In the genomic region with DNA sequence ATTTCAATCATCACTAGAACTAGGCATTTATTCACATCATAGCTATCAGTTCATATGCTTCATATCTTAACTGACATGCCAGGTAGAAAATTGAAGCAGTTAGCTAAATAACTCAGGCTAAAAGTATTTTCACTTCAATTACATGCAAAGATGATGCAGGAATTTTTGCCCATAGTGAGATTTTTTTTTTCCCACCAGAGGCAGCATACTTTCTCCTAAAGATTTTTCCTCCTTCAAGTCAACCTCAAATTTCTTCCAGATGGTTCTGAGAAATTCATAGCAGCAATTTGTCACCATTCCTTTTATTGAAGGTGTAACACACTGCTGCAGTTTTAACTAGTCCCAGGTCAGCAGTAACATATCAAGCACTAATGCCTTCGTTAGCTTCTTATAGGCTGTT, we compare ENCODE assay signal across 29 cellular contexts.
A peak's percentile ranks its signal among the peaks of the same experiment; 100 is the strongest.
DNase-seq lines count a peak whose midpoint lies in the region; ATAC-seq and TF ChIP-seq lines count a peak whose summit lies in the region.
"Had no signal": no experiment of that assay in that cellular context is flagged by ENCODE, and none has a peak within 500 bp of the region (broad histone marks: within the 10 kb centered on the region; RNA-seq: fewer than 3 reads in every experiment).

No MANE protein-coding gene starts in this region.

- no peak overlapping the region for H2BK120ac ChIP-seq in mesendoderm (ENCODE audit: low read depth, low read length)

- H3K27me3 Mint-ChIP-seq in activated CD4-positive, alpha-beta memory T cell treated with anti-CD3 and anti-CD28 coated beads for 36 hours = peaks cover 4% of the 10 kb centered on the region
- H3K27me3 Mint-ChIP-seq: activated CD8-positive, alpha-beta T cell treated with anti-CD3 and anti-CD28 coated beads for 36 hours; type B pancreatic cell had no signal

- no peaks in the 10 kb centered on the region for H3K9me3 Mint-ChIP-seq in activated CD4-positive, alpha-beta memory T cell treated with anti-CD3 and anti-CD28 coated beads for 36 hours
- H3K9me3 Mint-ChIP-seq: activated T-helper 17 cell treated with anti-CD3 and anti-CD28 coated beads, Interleukin-2, amount 50 U/mL, for 72 hours; nephron; type B pancreatic cell had no signal

- H3K18ac ChIP-seq in mesendoderm (ENCODE audit: low read length) = no peak overlapping the region

- ATAC-seq in GM21825 (IDR thresholded peaks at IDR 0.05; ENCODE audit: unreplicated experiment) (no peak), HG03469 (IDR thresholded peaks at IDR 0.05; ENCODE audit: unreplicated experiment) (no peak)
- ATAC-seq: A549; activated CD8-positive, alpha-beta T cell treated with anti-CD3 and anti-CD28 coated beads for 36 hours; activated T-helper 17 cell treated with anti-CD3 and anti-CD28 coated beads, Interleukin-2, amount 50 U/mL, for 72 hours; lower lobe of right lung; mucosa of descending colon; Panc1 had no signal

- no peak overlapping the region for H3K27ac Mint-ChIP-seq in activated CD4-positive, alpha-beta memory T cell treated with anti-CD3 and anti-CD28 coated beads for 36 hours
- H3K27ac Mint-ChIP-seq: activated CD8-positive, alpha-beta T cell treated with anti-CD3 and anti-CD28 coated beads for 36 hours; activated naive CD8-positive, alpha-beta T cell; activated T-helper 17 cell treated with anti-CD3 and anti-CD28 coated beads, Interleukin-2, amount 50 U/mL, for 72 hours; type B pancreatic cell had no signal

- DNase-seq in AG10803 (ENCODE audit: low read depth) (peak; percentile 77), HFF-Myc (ENCODE audit: extremely low read depth, low read depth) (peak; percentile 16), astrocyte of the hippocampus (ENCODE audit: low read depth, low spot score) (peak; percentile 46), mesendoderm (peak; percentile 32), NCI-H226 (no peak)
- no peak for DNase-seq in activated CD4-positive, alpha-beta memory T cell treated with anti-CD3 and anti-CD28 coated beads for 36 hours
- DNase-seq: activated CD4-positive, CD25-positive, alpha-beta regulatory T cell treated with anti-CD3 and anti-CD28 coated beads, Interleukin-2, amount 50 U/mL, for 72 hours; activated CD8-positive, alpha-beta T cell treated with anti-CD3 and anti-CD28 coated beads for 36 hours; cerebellar nuclear complex; GF-D8; head of caudate nucleus; lower lobe of right lung; mucosa of descending colon; NCI-H1092 treated with DMSO at 0.1 percent for 48 hours; NCI-H187 treated with DMSO at 0.1 percent for 48 hours; NCI-H2171 treated with DMSO at 0.1 percent for 48 hours; NCI-H526; ovary; SHP77 treated with DMSO at 0.1 percent for 48 hours had no signal

- H3K23ac ChIP-seq in mesendoderm (ENCODE audit: low read length) = no peak overlapping the region

- no peak overlapping the region for H2BK15ac ChIP-seq in mesendoderm (replicated peaks; ENCODE audit: low read depth)

- H2AK5ac ChIP-seq in mesendoderm (ENCODE audit: low read length) = no peak overlapping the region

- POLR2A ChIA-PET in activated CD4-positive, alpha-beta memory T cell treated with anti-CD3 and anti-CD28 coated beads for 36 hours (lab: Charles Lee) = no interaction called here

- H3K4me3 ChIP-seq in AG10803 (ENCODE audit: low read length) = no peak overlapping the region
- H3K4me3 ChIP-seq in HFF-Myc (replicated peaks; ENCODE audit: low read depth, low read length) = no peak overlapping the region
- H3K4me3 ChIP-seq in mesendoderm (ENCODE audit: low read length) = no peak overlapping the region
- H3K4me3 ChIP-seq: A549; ascending aorta; BLaER1 treated with 17β-estradiol and CSF1 and Interleukin-3, amounts not matched to agents 10 nM and 100 nM; lower lobe of right lung; mucosa of descending colon; ovary had no signal

- intact Hi-C loops in activated CD4-positive, alpha-beta memory T cell treated with anti-CD3 and anti-CD28 coated beads for 36 hours (cut with micrococcal nuclease) = no loop called here

- no peak overlapping the region for H3K4me3 Mint-ChIP-seq in activated CD4-positive, alpha-beta memory T cell treated with anti-CD3 and anti-CD28 coated beads for 36 hours
- H3K4me3 Mint-ChIP-seq: activated CD8-positive, alpha-beta T cell treated with anti-CD3 and anti-CD28 coated beads for 36 hours; activated naive CD8-positive, alpha-beta T cell; activated T-helper 17 cell treated with anti-CD3 and anti-CD28 coated beads, Interleukin-2, amount 50 U/mL, for 72 hours; nephron; type B pancreatic cell had no signal

- H3K9ac ChIP-seq in mesendoderm (ENCODE audit: low read length) = no peak overlapping the region
- H3K9ac ChIP-seq: BLaER1 treated with 17β-estradiol and CSF1 and Interleukin-3, amounts not matched to agents 10 nM and 100 nM had no signal

- no peak overlapping the region for H3K4me2 ChIP-seq in mesendoderm (ENCODE audit: low read length)
- H3K4me2 ChIP-seq: A549; BLaER1 treated with 17β-estradiol and CSF1 and Interleukin-3, amounts not matched to agents 10 nM and 100 nM had no signal

- H4K8ac ChIP-seq in mesendoderm (ENCODE audit: low read depth, low read length) = no peak overlapping the region

- WGBS in mesendoderm (ENCODE audit: extremely low coverage, insufficient coverage, low lambda C conversion rate) = no CpG with 5 or more reads among the region's 1 CpG

- no peak overlapping the region for H2BK5ac ChIP-seq in mesendoderm (ENCODE audit: low read length)

- no peak overlapping the region for H3K4ac ChIP-seq in mesendoderm (ENCODE audit: low read depth, low read length)

- CTCF ChIA-PET in activated CD4-positive, alpha-beta memory T cell treated with anti-CD3 and anti-CD28 coated beads for 36 hours (lab: Charles Lee) = interaction anchor here (0.8 kb wide), 1 partner anchor 19 kb away, joined by 3 read pairs; no protein-coding TSS in a partner anchor

- H3K79me1 ChIP-seq in mesendoderm (ENCODE audit: low read length) = no peaks in the 10 kb centered on the region

- H3K4me1 ChIP-seq in mesendoderm (ENCODE audit: control insufficient read depth, low read depth, low read length) = peaks cover 2% of the 10 kb centered on the region
- H3K4me1 ChIP-seq: A549, ascending aorta, lower lobe of right lung had no signal

- no peak overlapping the region for H3K56ac ChIP-seq in mesendoderm (ENCODE audit: low read length)

- H3K27ac ChIP-seq in mesendoderm (ENCODE audit: low read depth, low read length) = no peak overlapping the region
- H3K27ac ChIP-seq: A549; ascending aorta; BLaER1 treated with 17β-estradiol and CSF1 and Interleukin-3, amounts not matched to agents 10 nM and 100 nM; lower lobe of right lung; ovary had no signal

- H4K5ac ChIP-seq in mesendoderm (ENCODE audit: low read length) = no peak overlapping the region

- H3K36me3 ChIP-seq in mesendoderm (ENCODE audit: control insufficient read depth, insufficient read depth, low read length) = no peaks in the 10 kb centered on the region
- H3K36me3 ChIP-seq: ascending aorta; BLaER1 treated with 17β-estradiol and CSF1 and Interleukin-3, amounts not matched to agents 10 nM and 100 nM; lower lobe of right lung; ovary had no signal

- no peaks in the 10 kb centered on the region for H3K4me1 Mint-ChIP-seq in activated CD4-positive, alpha-beta memory T cell treated with anti-CD3 and anti-CD28 coated beads for 36 hours (ENCODE audit: low read depth)
- H3K4me1 Mint-ChIP-seq: activated T-helper 17 cell treated with anti-CD3 and anti-CD28 coated beads, Interleukin-2, amount 50 U/mL, for 72 hours; nephron had no signal

- peaks cover 5% of the 10 kb centered on the region for H3K36me3 Mint-ChIP-seq in activated CD4-positive, alpha-beta memory T cell treated with anti-CD3 and anti-CD28 coated beads for 36 hours
- H3K36me3 Mint-ChIP-seq: type B pancreatic cell had no signal

- no peaks in the 10 kb centered on the region for H3K27me3 ChIP-seq in mesendoderm (ENCODE audit: insufficient read depth, low read length, poor library complexity)
- H3K27me3 ChIP-seq: ascending aorta; BLaER1 treated with 17β-estradiol and CSF1 and Interleukin-3, amounts not matched to agents 10 nM and 100 nM; ovary had no signal

- H3K79me2 ChIP-seq in mesendoderm (ENCODE audit: control insufficient read depth, insufficient read depth, low read length) = no peaks in the 10 kb centered on the region

- TF ChIP-seq CTCF in AG10803 (conservative IDR thresholded peaks at IDR 0.05; ENCODE audit: low read length) (peak; percentile 39), HFF-Myc (IDR thresholded peaks at IDR 0.05; ENCODE audit: low read depth, low read length, missing control alignments) (no peak)

Comparison
In these comparisons a context has a peak if more than half of its experiments do, and no peak if none do; other contexts are left out.
1. DNase-seq: peak in AG10803 (single experiment), HFF-Myc (single experiment), astrocyte of the hippocampus (single experiment) and mesendoderm (single experiment); none in activated CD4-positive, alpha-beta memory T cell treated with anti-CD3 and anti-CD28 coated beads for 36 hours (single experiment) and NCI-H226 (single experiment).